In genomic region chr15:71746719-71747118, GRCh38 we compare ENCODE assay signal across 15 cellular contexts.
A peak's percentile ranks its signal among the peaks of the same experiment; 100 is the strongest.
DNase-seq lines count a peak whose midpoint lies in the region; ATAC-seq and TF ChIP-seq lines count a peak whose summit lies in the region.
"Had no signal": no experiment of that assay in that cellular context is flagged by ENCODE, and none has a peak within 500 bp of the region (broad histone marks: within the 10 kb centered on the region; RNA-seq: fewer than 3 reads in every experiment).

No MANE protein-coding gene starts in this region.

- no peak overlapping the region for H3K9ac ChIP-seq in mucosa of rectum (ENCODE audit: low read depth in 1 of 2, low read length in 2 of 2)
- H3K9ac ChIP-seq: SK-N-SH had no signal

- H3K9me3 ChIP-seq in RWPE2 (ENCODE audit: severe bottlenecking) (no peaks in the 10 kb centered on the region), mucosa of rectum (ENCODE audit: control insufficient read depth in 2 of 2, low read length in 2 of 2) (no peaks in the 10 kb centered on the region), BE2C (no peaks in the 10 kb centered on the region)
- H3K9me3 ChIP-seq: left ventricle myocardium inferior, SK-N-SH had no signal

- no peaks in the 10 kb centered on the region for H3K27me3 ChIP-seq in RWPE2 (ENCODE audit: insufficient read depth, poor library complexity, severe bottlenecking)
- H3K27me3 ChIP-seq in mucosa of rectum (ENCODE audit: control insufficient read depth in 2 of 2, insufficient read depth in 2 of 2, low read length in 2 of 2): peaks cover 0 to 2% of the 10 kb centered on the region in 2 donors
- H3K27me3 ChIP-seq in BE2C: no peaks in the 10 kb centered on the region; the same call in 1 of the 2 replicates
- H3K27me3 ChIP-seq in H7 (ENCODE audit: control insufficient read depth, insufficient read depth, low read length): no peaks in the 10 kb centered on the region

- intact Hi-C loops in Calu3 (cut with micrococcal nuclease; ENCODE audit: unreplicated experiment): no loop called here

- no peak for DNase-seq in Calu3
- DNase-seq in NCI-H187 treated with DMSO at 0.1 percent for 48 hours (lab: John Stamatoyannopoulos, UW): peak; percentile 40
- peak; percentile 92 for DNase-seq in RWPE2 (ENCODE audit: low spot score)
- no peak for DNase-seq in activated naive CD4-positive, alpha-beta T cell treated with anti-CD3 and anti-CD28 coated beads, Interleukin-2, amount 50 U/mL, for 72 hours (ENCODE audit: low spot score in 2 of 2)
- no peak for DNase-seq in BE2C
- DNase-seq in NCI-H82 treated with DMSO at 0.1 percent for 48 hours (lab: John Stamatoyannopoulos, UW; ENCODE audit: unreplicated experiment): no peak
- no peak for DNase-seq in H7
- DNase-seq: activated CD4-positive, alpha-beta T cell treated with anti-CD3 and anti-CD28 coated beads, Interleukin-2, amount 50 U/mL, for 48 hours; DMS 273 treated with DMSO at 0.1 percent for 48 hours; left ventricle myocardium inferior; NCI-H345; SK-N-SH; stimulated activated naive CD8-positive, alpha-beta T cell treated with anti-CD3 and anti-CD28 coated beads, Interleukin-15, Interleukin-2, amounts not matched to agents 100 U/mL and 50 U/mL, for 24 hours had no signal

- no peak overlapping the region for H3K4me3 Mint-ChIP-seq in Calu3 (ENCODE audit: low read depth, unreplicated experiment)

- H3K27ac Mint-ChIP-seq in Calu3 (ENCODE audit: unreplicated experiment): peak overlapping the region; percentile 95
- no peak overlapping the region for H3K27ac Mint-ChIP-seq in activated naive CD4-positive, alpha-beta T cell treated with anti-CD3 and anti-CD28 coated beads, Interleukin-2, amount 50 U/mL, for 72 hours

- H3K27me3 Mint-ChIP-seq in Calu3 (ENCODE audit: unreplicated experiment): no peaks in the 10 kb centered on the region

- H3K36me3 ChIP-seq in RWPE2 (ENCODE audit: low read depth) (peaks cover 45% of the 10 kb centered on the region), mucosa of rectum (ENCODE audit: control insufficient read depth in 2 of 2, insufficient read depth in 2 of 2, low read length in 2 of 2) (peaks cover 0 to under 1% of the 10 kb centered on the region in 2 donors), BE2C (no peaks in the 10 kb centered on the region), H7 (replicated peaks; ENCODE audit: control insufficient read depth, insufficient read depth, low read length) (no peaks in the 10 kb centered on the region)

- peaks cover 20% of the 10 kb centered on the region for H3K36me3 Mint-ChIP-seq in Calu3 (ENCODE audit: insufficient read depth, unreplicated experiment)
- H3K36me3 Mint-ChIP-seq in activated naive CD4-positive, alpha-beta T cell treated with anti-CD3 and anti-CD28 coated beads, Interleukin-2, amount 50 U/mL, for 72 hours: no peaks in the 10 kb centered on the region

- H3K4me1 ChIP-seq in RWPE2 (ENCODE audit: insufficient read depth, poor library complexity, severe bottlenecking): peaks cover 34% of the 10 kb centered on the region
- H3K4me1 ChIP-seq in mucosa of rectum (ENCODE audit: control insufficient read depth in 2 of 2, insufficient read depth in 2 of 2, low read length in 2 of 2): peaks cover 16 to 24% of the 10 kb centered on the region in 2 donors
- no peaks in the 10 kb centered on the region; the same call in 1 of the 2 replicates for H3K4me1 ChIP-seq in BE2C
- H3K4me1 ChIP-seq: left ventricle myocardium inferior had no signal

- no peak for TF ChIP-seq CTCF in Calu3 (IDR thresholded peaks at IDR 0.05; ENCODE audit: unreplicated experiment)
- no peak for TF ChIP-seq CTCF in RWPE2 (IDR thresholded peaks at IDR 0.05; ENCODE audit: poor library complexity, severe bottlenecking)
- no peak for TF ChIP-seq CTCF in BE2C (IDR thresholded peaks at IDR 0.05; ENCODE audit: low read depth, low read length)

- H3K4me1 Mint-ChIP-seq in Calu3 (ENCODE audit: low read depth, unreplicated experiment): peaks cover 77% of the 10 kb centered on the region

- no TSS peak for BruUV-seq in Calu3 (replicated peaks; lab: Mats Ljungman, UMichigan)

- H3K4me3 ChIP-seq in RWPE2 (ENCODE audit: severe bottlenecking) (no peak overlapping the region), mucosa of rectum (ENCODE audit: low read length in 2 of 2) (no peak overlapping the region), BE2C (ENCODE audit: low read depth, low read length) (no peak overlapping the region), H7 (ENCODE audit: insufficient read depth, low read depth, low read length) (no peak overlapping the region)
- H3K4me3 ChIP-seq: left ventricle myocardium inferior, smooth muscle cell had no signal

- CTCF ChIA-PET in Calu3 (lab: Charles Lee): no interaction called here

- H3K9me3 Mint-ChIP-seq in Calu3 (ENCODE audit: low read depth, unreplicated experiment): no peaks in the 10 kb centered on the region
- H3K9me3 Mint-ChIP-seq in activated naive CD4-positive, alpha-beta T cell treated with anti-CD3 and anti-CD28 coated beads, Interleukin-2, amount 50 U/mL, for 72 hours: no peaks in the 10 kb centered on the region

- H3K27ac ChIP-seq in RWPE2 (ENCODE audit: poor library complexity, severe bottlenecking): peak overlapping the region; percentile 92
- peak overlapping the region; percentile 70 to 73 for H3K27ac ChIP-seq in mucosa of rectum (ENCODE audit: low read depth in 2 of 2, low read length in 2 of 2)
- H3K27ac ChIP-seq: left ventricle myocardium inferior had no signal

- ATAC-seq in RWPE2 (ENCODE audit: low read depth): peak; percentile 65
- no peak for ATAC-seq in activated naive CD4-positive, alpha-beta T cell treated with anti-CD3 and anti-CD28 coated beads, Interleukin-2, amount 50 U/mL, for 72 hours
- ATAC-seq: stimulated activated naive CD8-positive, alpha-beta T cell treated with anti-CD3 and anti-CD28 coated beads, Interleukin-15, Interleukin-2, amounts not matched to agents 100 U/mL and 50 U/mL, for 24 hours had no signal

Comparison
In these comparisons a context has a peak if more than half of its experiments do, and no peak if none do; other contexts are left out.
1. DNase-seq: peak in NCI-H187 treated with DMSO at 0.1 percent for 48 hours (single experiment) and RWPE2 (single experiment); none in Calu3 (single experiment), activated naive CD4-positive, alpha-beta T cell treated with anti-CD3 and anti-CD28 coated beads, Interleukin-2, amount 50 U/mL, for 72 hours (0 of 2), BE2C (single experiment), NCI-H82 treated with DMSO at 0.1 percent for 48 hours (single experiment) and H7 (single experiment).